In genomic region chr2:218274586-218274985, GRCh38 we compare ENCODE assay signal across 12 cellular contexts. TPM values are rescaled to one million over a fixed set of nuclear protein-coding genes. Genes with fewer than 3 reads are reported as not detected.
DNase-seq lines count a peak whose midpoint lies in the region; ATAC-seq and TF ChIP-seq lines count a peak whose summit lies in the region.
"Had no signal": no experiment of that assay in that cellular context is flagged by ENCODE, and none has a peak within 500 bp of the region (broad histone marks: within the 10 kb centered on the region; RNA-seq: fewer than 3 reads in every experiment).

No MANE protein-coding gene starts in this region.

- H3K36me3 Mint-ChIP-seq in mesothelial cell of epicardium: peaks cover 17% of the 10 kb centered on the region

- ATAC-seq in heart left ventricle: no peak
- no peak for ATAC-seq in Right ventricle myocardium superior (ENCODE audit: poor library complexity)
- no peak for ATAC-seq in upper lobe of right lung
- ATAC-seq: SK-N-SH treated with all-trans-retinoic acid at 6 μM for 48 hours had no signal

- intact Hi-C loops in heart left ventricle (cut with DNase I): loop anchor here in 4 of 10 donors (5.0 to 10.0 kb wide), 3 partner anchors 87 to 370 kb away; partner anchors contain the start of gene CTDSP1 (in 3 of the 4)
- intact Hi-C loops in Right ventricle myocardium superior (cut with DNase I): loop anchor here (10.0 kb wide), 1 partner anchor 190 kb away; no protein-coding TSS in a partner anchor
- intact Hi-C loops in upper lobe of right lung (cut with DNase I): no loop called here

- WGBS in heart left ventricle, 4 donors: 54 to 77% (median 60%) methylated on average over 4 of the region's 4 CpGs

- in situ Hi-C loops in GM13977 (cut with MboI; ENCODE audit: low pct_unique_long_range_greater_than_20kb, low sequenced_read_pairs, unreplicated experiment): no loop called here

- H3K4me1 ChIP-seq in heart left ventricle (peaks cover 0 to 62% (median 29%) of the 10 kb centered on the region in 12 donors), upper lobe of right lung (peaks cover 23% of the 10 kb centered on the region)

- peak overlapping the region in 8 of 12 donors; percentile 9 to 84 (median 26) for H3K27ac ChIP-seq in heart left ventricle
- peak overlapping the region; percentile 24 for H3K27ac ChIP-seq in upper lobe of right lung

- TF ChIP-seq CTCF in heart left ventricle (IDR thresholded peaks at IDR 0.05): no peak
- no peak for TF ChIP-seq CTCF in mesothelial cell of epicardium (IDR thresholded peaks at IDR 0.05; ENCODE audit: unreplicated experiment)
- TF ChIP-seq CTCF in upper lobe of right lung (IDR thresholded peaks at IDR 0.05): no peak
- no peak for TF ChIP-seq CTCF in GM13977 (IDR thresholded peaks at IDR 0.05; ENCODE audit: extremely low read depth, insufficient read depth, missing control alignments)

- H3K27me3 ChIP-seq in heart left ventricle (no peaks in the 10 kb centered on the region), upper lobe of right lung (no peaks in the 10 kb centered on the region)
- H3K27me3 ChIP-seq: spleen had no signal

- H3K9me3 ChIP-seq in heart left ventricle (no peaks in the 10 kb centered on the region), upper lobe of right lung (no peaks in the 10 kb centered on the region)
- H3K9me3 ChIP-seq: spleen had no signal

- no peaks in the 10 kb centered on the region for H3K27me3 Mint-ChIP-seq in mesothelial cell of epicardium (ENCODE audit: low read depth)

- no peak for DNase-seq in heart left ventricle
- DNase-seq in Right ventricle myocardium superior: no peak
- DNase-seq in mesothelial cell of epicardium (ENCODE audit: low spot score in 2 of 2, unreplicated experiment in 2 of 2): no peak
- DNase-seq in upper lobe of right lung: no peak
- DNase-seq in GM13977 (ENCODE audit: low spot score): no peak
- no peak for DNase-seq in NCI-H748 (lab: John Stamatoyannopoulos, UW; ENCODE audit: unreplicated experiment)
- DNase-seq: activated CD4-positive, alpha-beta T cell treated with anti-CD3 and anti-CD28 coated beads, Interleukin-2, amount 50 U/mL, for 4 hours; effector memory CD4-positive, alpha-beta T cell; EL; NCI-H69; spleen had no signal

- H3K36me3 ChIP-seq in heart left ventricle (peaks cover 2 to 68% (median 61%) of the 10 kb centered on the region in 9 donors), upper lobe of right lung (peaks cover 61% of the 10 kb centered on the region)

- H3K9me3 Mint-ChIP-seq in mesothelial cell of epicardium: no peaks in the 10 kb centered on the region

- H3K4me3 ChIP-seq in heart left ventricle: no peak overlapping the region
- no peak overlapping the region for H3K4me3 ChIP-seq in upper lobe of right lung
- H3K4me3 ChIP-seq: spleen had no signal

- H3K4me1 Mint-ChIP-seq in mesothelial cell of epicardium: peaks cover 21% of the 10 kb centered on the region

- TF ChIP-seq POLR2A in heart left ventricle (IDR thresholded peaks at IDR 0.05): no peak

- H3K4me3 Mint-ChIP-seq in mesothelial cell of epicardium: no peak overlapping the region

- H3K27ac Mint-ChIP-seq in mesothelial cell of epicardium: peak overlapping the region; percentile 47

RNA-seq across cellular contexts. Expression of gene PNKD, which starts 4.3 kb away (rescaled TPM):
- 10 to 100 TPM; 53.8 to 78.7 (median 72.5) TPM for total RNA-seq in heart left ventricle
- 100 to 1,000 TPM in 1 of 2 donors, 10 to 100 TPM in 1; 54.6 to 146 TPM for polyA plus RNA-seq in heart left ventricle
- 72.9 TPM for total RNA-seq in Right ventricle myocardium superior
- 63.2 to 70.4 TPM (median 69.5 TPM) in 3 replicates for total RNA-seq in mesothelial cell of epicardium
- total RNA-seq in upper lobe of right lung: 65.4 TPM

RNA-seq across cellular contexts. Expression of gene AAMP, which starts 4.6 kb away (rescaled TPM):
- total RNA-seq in heart left ventricle (100 to 1,000 TPM in 2 of 9 donors, 10 to 100 TPM in 7; 51.6 to 127 (median 58.0) TPM), Right ventricle myocardium superior (48.4 TPM), mesothelial cell of epicardium (66.6 to 67.2 TPM (median 67.1 TPM) in 3 replicates), upper lobe of right lung (55.9 TPM)
- 100 to 1,000 TPM in 1 of 2 donors, 10 to 100 TPM in 1; 58.6 to 150 TPM for polyA plus RNA-seq in heart left ventricle

RNA-seq across cellular contexts. Expression of gene GPBAR1, which starts 13.8 kb away (rescaled TPM):
- total RNA-seq in heart left ventricle (1 to 10 TPM in 6 of 9 donors, under 1 TPM in 3; 0.52 to 4.7 (median 1.2) TPM), Right ventricle myocardium superior (1.8 TPM), mesothelial cell of epicardium (0.55 to 0.93 TPM (median 0.78 TPM) in 3 replicates), upper lobe of right lung (2.6 TPM)
- polyA plus RNA-seq in heart left ventricle: 1 to 10 TPM in 1 of 2 donors, under 1 TPM in 1; 1.00 to 1.8 TPM

RNA-seq across cellular contexts. Expression of gene TMBIM1, which starts 17.7 kb away (rescaled TPM):
- 100 to 1,000 TPM in 7 of 9 donors, 10 to 100 TPM in 2; 89.1 to 173 (median 126) TPM for total RNA-seq in heart left ventricle
- 100 to 1,000 TPM in 1 of 2 donors, 10 to 100 TPM in 1; 41.8 to 208 TPM for polyA plus RNA-seq in heart left ventricle
- 117 TPM for total RNA-seq in Right ventricle myocardium superior
- 74.9 to 82.6 TPM (median 80.7 TPM) in 3 replicates for total RNA-seq in mesothelial cell of epicardium
- total RNA-seq in upper lobe of right lung: 281 TPM

RNA-seq across cellular contexts. Expression of gene ARPC2, which starts 57.6 kb away (rescaled TPM):
- total RNA-seq in heart left ventricle: 100 to 1,000 TPM; 126 to 278 (median 139) TPM
- 100 to 1,000 TPM in 1 of 2 donors, 10 to 100 TPM in 1; 64.9 to 223 TPM for polyA plus RNA-seq in heart left ventricle
- total RNA-seq in Right ventricle myocardium superior: 123 TPM
- 274 to 279 TPM (median 276 TPM) in 3 replicates for total RNA-seq in mesothelial cell of epicardium
- 357 TPM for total RNA-seq in upper lobe of right lung
